26 cellular contexts compared by ENCODE assay signal in the genomic region with DNA sequence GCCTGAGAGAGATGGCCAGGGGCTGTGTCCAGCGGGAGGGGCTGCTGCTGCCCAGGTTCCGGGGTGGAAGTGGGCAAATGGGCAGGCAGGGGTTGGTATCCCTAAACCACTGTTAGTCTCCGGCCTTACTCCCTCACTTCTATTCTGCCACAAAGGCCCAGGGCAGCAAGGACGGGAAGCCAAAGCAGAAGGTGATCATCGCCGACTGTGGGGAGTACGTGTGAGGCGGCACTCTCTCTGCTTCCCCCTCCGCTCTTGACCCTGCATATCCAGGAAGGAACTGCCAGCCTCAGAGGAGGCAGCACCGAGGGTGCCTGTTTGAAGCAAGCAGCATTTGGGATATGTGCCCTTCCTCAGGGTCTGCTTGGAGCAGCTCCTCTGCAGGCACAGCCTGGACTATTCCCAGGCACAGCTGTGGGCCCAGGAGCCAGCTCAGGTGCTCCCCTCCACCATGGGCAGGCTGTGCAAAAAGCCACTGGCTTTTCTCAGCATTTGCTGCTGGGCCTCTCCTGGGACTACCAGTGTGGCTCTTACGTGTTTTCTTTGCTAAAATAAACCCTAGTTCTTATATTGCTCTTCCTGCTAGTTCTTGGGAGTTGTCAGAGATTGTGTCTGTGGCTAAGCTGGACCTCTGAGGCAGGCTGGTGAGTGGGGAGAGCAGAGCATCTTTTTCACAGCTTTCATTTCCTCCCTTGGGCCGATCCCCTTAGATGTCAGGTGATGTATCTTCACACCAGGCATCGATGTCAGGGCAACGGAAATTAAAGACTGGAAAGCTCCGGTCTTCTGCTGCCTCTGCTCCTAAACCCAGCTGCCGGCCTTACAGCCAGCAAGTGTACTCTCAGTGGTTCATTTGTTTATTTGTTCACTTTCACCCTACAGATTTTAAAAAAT. TPM values are rescaled to one million over a fixed set of nuclear protein-coding genes. Genes with fewer than 3 reads are reported as not detected.
DNase-seq lines count a peak whose midpoint lies in the region; ATAC-seq and TF ChIP-seq lines count a peak whose summit lies in the region.
"Had no signal": no experiment of that assay in that cellular context is flagged by ENCODE, and none has a peak within 500 bp of the region (broad histone marks: within the 10 kb centered on the region; RNA-seq: fewer than 3 reads in every experiment).

No MANE protein-coding gene starts in this region.

- no peaks in the 10 kb centered on the region for H3K9me3 ChIP-seq in gastroesophageal sphincter
- H3K9me3 ChIP-seq: gastrocnemius medialis, testis had no signal

- ATAC-seq in gastroesophageal sphincter (no peak), GM21360 (IDR thresholded peaks at IDR 0.05; ENCODE audit: unreplicated experiment) (no peak)
- ATAC-seq: activated CD4-positive, CD25-positive, alpha-beta regulatory T cell treated with anti-CD3 and anti-CD28 coated beads, Interleukin-2, amount 50 U/mL, for 24 hours; activated CD8-positive, alpha-beta T cell treated with anti-CD3 and anti-CD28 coated beads for 36 hours; activated T-cell treated with anti-CD3 and anti-CD28 coated beads, Interleukin-2, amount 50 U/mL, for 4 hours; esophagus mucosa; gastrocnemius medialis; stimulated activated memory B cell treated with anti-CD40 and anti-IgM and Interleukin-4, amounts not matched to agents 10 μg/mL and 1 μg/mL and 100 μg/mL, for 72 hours had no signal

- intact Hi-C loops in lower leg skin (cut with DNase I; ENCODE audit: low total_unique reads), result no loop called here

- H3K27ac ChIP-seq in VCaP (peak overlapping the region; percentile 52), gastroesophageal sphincter (peak overlapping the region in 3 of 4 donors; percentile 10 to 54 (median 17))
- H3K27ac ChIP-seq: gastrocnemius medialis had no signal

- 26 to 51% methylated on average over 5 to 9 of the region's 16 CpGs for WGBS in gastroesophageal sphincter (ENCODE audit: low coverage in 1 of 2), 2 donors
- WGBS in lower leg skin, 2 donors, result 91 to 92% methylated on average over 16 of the region's 16 CpGs

- no peaks in the 10 kb centered on the region for H3K27me3 ChIP-seq in gastroesophageal sphincter
- H3K27me3 ChIP-seq: gastrocnemius medialis, testis had no signal

- TF ChIP-seq CTCF in VCaP (conservative IDR thresholded peaks at IDR 0.05) (no peak), gastroesophageal sphincter (IDR thresholded peaks at IDR 0.05) (no peak), lower leg skin (IDR thresholded peaks at IDR 0.05) (no peak)

- peaks cover 0 to 37% (median 0%) of the 10 kb centered on the region in 3 donors for H3K4me1 ChIP-seq in gastroesophageal sphincter
- H3K4me1 ChIP-seq: gastrocnemius medialis, testis had no signal

- TF ChIP-seq POLR2A in gastroesophageal sphincter (IDR thresholded peaks at IDR 0.05) (no peak), lower leg skin (IDR thresholded peaks at IDR 0.05) (no peak)

- H3K4me3 ChIP-seq in gastroesophageal sphincter (no peak overlapping the region), lower leg skin (ENCODE audit: low read depth, poor library complexity, severe bottlenecking) (no peak overlapping the region)
- H3K4me3 ChIP-seq: gastrocnemius medialis, testis had no signal

- TF ChIP-seq EP300 in gastroesophageal sphincter (IDR thresholded peaks at IDR 0.05), result no peak

- peak; percentile 91 for DNase-seq in NCI-H2029 (lab: John Stamatoyannopoulos, UW)
- DNase-seq in NCI-H2029 treated with DMSO at 0.1 percent for 48 hours (lab: John Stamatoyannopoulos, UW), result no peak
- no peak for DNase-seq in cerebellum (ENCODE audit: low spot score)
- DNase-seq in effector CD4-positive, alpha-beta T cell, result no peak
- no peak for DNase-seq in lower leg skin (ENCODE audit: low spot score in 2 of 2)
- DNase-seq: 8988T; activated CD8-positive, alpha-beta T cell treated with anti-CD3 and anti-CD28 coated beads for 36 hours; activated naive CD4-positive, alpha-beta T cell treated with Interleukin-2 at 50 U/mL for 16 hours; activated T-cell treated with anti-CD3 and anti-CD28 coated beads, Interleukin-2, amount 50 U/mL, for 4 hours; AML-193; amniotic stem cell; DND-41; effector CD8-positive, alpha-beta T cell; gastrocnemius medialis; NCI-H82; OCI-M1; Right ventricle myocardium superior; small intestine; stimulated activated CD4-positive, alpha-beta T cell treated with anti-CD3 and anti-CD28 coated beads, Interleukin-2, amount 100 ng/mL, for 24 hours; testis had no signal

- peaks cover 3 to 100% of the 10 kb centered on the region in 2 donors for H3K36me3 ChIP-seq in gastroesophageal sphincter

RNA-seq across cellular contexts. Expression of a gene that starts 14.7 kb away (rescaled TPM):
- 10 to 100 TPM; 38.5 to 45.1 (median 42.0) TPM for total RNA-seq in gastroesophageal sphincter
- total RNA-seq in cerebellum, result 19.4 TPM
- total RNA-seq in lower leg skin, result 10 to 100 TPM; 21.5 to 36.9 (median 25.5) TPM

RNA-seq across cellular contexts. Expression of a gene that starts 17.8 kb away (rescaled TPM):
- total RNA-seq in gastroesophageal sphincter, result 1 to 10 TPM in 3 of 4 donors, under 1 TPM in 1; 0.49 to 2.6 (median 1.6) TPM
- 1.00 TPM for total RNA-seq in cerebellum
- 1 to 10 TPM in 2 of 4 donors, under 1 TPM in 1, not detected in 1; 0.15 to 6.6 (median 1.4) TPM for total RNA-seq in lower leg skin

RNA-seq across cellular contexts. Expression of a gene that starts 35.3 kb away (rescaled TPM):
- 1 to 10 TPM; 2.0 to 4.5 (median 2.2) TPM for total RNA-seq in gastroesophageal sphincter
- total RNA-seq in cerebellum, result 1.5 TPM
- total RNA-seq in lower leg skin, result 1 to 10 TPM; 1.1 to 2.2 (median 1.5) TPM
